Comparison of ENCODE assay signal across 2 cellular contexts in the genomic region with DNA sequence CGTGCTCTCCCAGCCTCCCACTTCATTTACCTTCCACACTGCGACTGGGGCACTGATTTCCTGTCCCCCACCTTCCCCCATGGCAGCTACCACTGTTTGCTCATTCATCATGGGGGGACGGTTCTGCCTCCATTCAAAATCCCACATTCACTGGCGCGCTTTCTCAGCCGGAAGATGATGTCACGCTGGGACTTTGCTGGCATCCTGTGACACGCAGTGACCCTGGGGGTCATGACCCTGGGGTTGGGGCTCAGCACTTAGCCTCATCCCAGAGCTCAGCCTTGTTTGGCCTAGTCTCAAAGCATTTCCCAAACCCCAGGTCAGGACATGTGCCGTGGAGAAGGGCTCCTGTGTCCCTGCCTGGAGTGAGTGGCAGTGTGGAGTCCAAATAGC.
TF ChIP-seq lines count a peak whose summit lies in the region.

No MANE protein-coding gene starts in this region.

TF ChIP-seq in WTC11, 78 proteins besides CTCF, POLR2A, EP300 and RAD21:
- TF ChIP-seq NR1H2 (CRISPR knock-in tag; IDR thresholded peaks at IDR 0.05): no peak
- TF ChIP-seq, protein P1, sequence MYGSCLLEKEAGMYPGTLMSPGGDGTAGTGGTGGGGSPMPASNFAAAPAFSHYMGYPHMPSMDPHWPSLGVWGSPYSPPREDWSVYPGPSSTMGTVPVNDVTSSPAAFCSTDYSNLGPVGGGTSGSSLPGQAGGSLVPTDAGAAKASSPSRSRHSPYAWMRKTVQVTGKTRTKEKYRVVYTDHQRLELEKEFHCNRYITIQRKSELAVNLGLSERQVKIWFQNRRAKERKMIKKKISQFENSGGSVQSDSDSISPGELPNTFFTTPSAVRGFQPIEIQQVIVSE (CRISPR knock-in tag; IDR thresholded peaks at IDR 0.05; ENCODE audit: borderline replicate concordance): no peak
- TF ChIP-seq, protein P2, sequence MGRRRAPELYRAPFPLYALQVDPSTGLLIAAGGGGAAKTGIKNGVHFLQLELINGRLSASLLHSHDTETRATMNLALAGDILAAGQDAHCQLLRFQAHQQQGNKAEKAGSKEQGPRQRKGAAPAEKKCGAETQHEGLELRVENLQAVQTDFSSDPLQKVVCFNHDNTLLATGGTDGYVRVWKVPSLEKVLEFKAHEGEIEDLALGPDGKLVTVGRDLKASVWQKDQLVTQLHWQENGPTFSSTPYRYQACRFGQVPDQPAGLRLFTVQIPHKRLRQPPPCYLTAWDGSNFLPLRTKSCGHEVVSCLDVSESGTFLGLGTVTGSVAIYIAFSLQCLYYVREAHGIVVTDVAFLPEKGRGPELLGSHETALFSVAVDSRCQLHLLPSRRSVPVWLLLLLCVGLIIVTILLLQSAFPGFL (CRISPR knock-in tag; IDR thresholded peaks at IDR 0.05; ENCODE audit: borderline replicate concordance): no peak
- no peak for TF ChIP-seq FOXP1 (CRISPR knock-in tag; IDR thresholded peaks at IDR 0.05; ENCODE audit: borderline replicate concordance)
- TF ChIP-seq NR3C1 (CRISPR knock-in tag; conservative IDR thresholded peaks at IDR 0.05; ENCODE audit: low read depth): no peak
- TF ChIP-seq, protein P3, sequence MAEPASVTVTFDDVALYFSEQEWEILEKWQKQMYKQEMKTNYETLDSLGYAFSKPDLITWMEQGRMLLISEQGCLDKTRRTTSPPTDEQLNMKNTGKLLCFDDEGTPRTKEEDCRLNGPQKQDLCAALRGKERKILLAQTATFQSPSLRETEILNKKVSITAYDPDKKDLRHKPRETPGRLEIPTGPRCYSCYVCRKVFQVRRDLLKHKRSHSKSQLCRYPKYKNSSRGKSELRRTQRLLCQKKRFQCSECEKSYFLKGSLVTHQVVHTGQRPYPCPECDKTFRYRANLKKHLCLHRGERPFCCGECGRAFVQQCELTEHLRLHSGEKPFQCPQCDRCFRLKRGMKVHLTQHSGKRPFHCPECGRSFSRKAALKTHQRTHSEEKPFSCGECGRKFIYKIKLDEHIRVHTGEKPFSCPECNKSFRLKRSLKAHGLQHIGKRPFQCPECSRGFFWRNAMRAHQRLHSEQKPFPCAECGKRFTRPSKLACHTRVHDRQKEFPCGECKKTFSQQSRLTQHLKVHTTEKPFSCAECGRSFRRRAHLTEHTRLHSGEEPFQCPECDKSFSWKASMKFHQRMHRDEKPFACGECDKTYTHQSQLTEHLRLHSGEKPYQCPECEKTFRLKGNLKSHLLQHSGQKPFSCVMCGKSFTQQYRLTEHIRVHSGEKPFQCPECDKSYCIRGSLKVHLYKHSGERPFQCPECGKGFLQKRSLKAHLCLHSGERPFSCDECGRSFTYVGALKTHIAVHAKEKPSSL (CRISPR knock-in tag; conservative IDR thresholded peaks at IDR 0.05): no peak
- TF ChIP-seq ETV6 (CRISPR knock-in tag; IDR thresholded peaks at IDR 0.05): no peak
- TF ChIP-seq NR2C2 (CRISPR knock-in tag; IDR thresholded peaks at IDR 0.05): no peak
- no peak for TF ChIP-seq EMX1 (CRISPR knock-in tag; IDR thresholded peaks at IDR 0.05)
- no peak for TF ChIP-seq E2F4 (CRISPR knock-in tag; IDR thresholded peaks at IDR 0.05; ENCODE audit: borderline replicate concordance, low read depth)
- TF ChIP-seq, protein P4, sequence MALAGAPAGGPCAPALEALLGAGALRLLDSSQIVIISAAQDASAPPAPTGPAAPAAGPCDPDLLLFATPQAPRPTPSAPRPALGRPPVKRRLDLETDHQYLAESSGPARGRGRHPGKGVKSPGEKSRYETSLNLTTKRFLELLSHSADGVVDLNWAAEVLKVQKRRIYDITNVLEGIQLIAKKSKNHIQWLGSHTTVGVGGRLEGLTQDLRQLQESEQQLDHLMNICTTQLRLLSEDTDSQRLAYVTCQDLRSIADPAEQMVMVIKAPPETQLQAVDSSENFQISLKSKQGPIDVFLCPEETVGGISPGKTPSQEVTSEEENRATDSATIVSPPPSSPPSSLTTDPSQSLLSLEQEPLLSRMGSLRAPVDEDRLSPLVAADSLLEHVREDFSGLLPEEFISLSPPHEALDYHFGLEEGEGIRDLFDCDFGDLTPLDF (CRISPR knock-in tag; IDR thresholded peaks at IDR 0.05): no peak
- no peak for TF ChIP-seq ELF4 (CRISPR knock-in tag; IDR thresholded peaks at IDR 0.05; ENCODE audit: low read depth)
- TF ChIP-seq, protein P5, sequence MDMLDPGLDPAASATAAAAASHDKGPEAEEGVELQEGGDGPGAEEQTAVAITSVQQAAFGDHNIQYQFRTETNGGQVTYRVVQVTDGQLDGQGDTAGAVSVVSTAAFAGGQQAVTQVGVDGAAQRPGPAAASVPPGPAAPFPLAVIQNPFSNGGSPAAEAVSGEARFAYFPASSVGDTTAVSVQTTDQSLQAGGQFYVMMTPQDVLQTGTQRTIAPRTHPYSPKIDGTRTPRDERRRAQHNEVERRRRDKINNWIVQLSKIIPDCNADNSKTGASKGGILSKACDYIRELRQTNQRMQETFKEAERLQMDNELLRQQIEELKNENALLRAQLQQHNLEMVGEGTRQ (CRISPR knock-in tag; IDR thresholded peaks at IDR 0.05): no peak
- no peak for TF ChIP-seq RELA (CRISPR knock-in tag; IDR thresholded peaks at IDR 0.05; ENCODE audit: borderline replicate concordance)
- no peak for TF ChIP-seq KAT7 (CRISPR knock-in tag; IDR thresholded peaks at IDR 0.05; ENCODE audit: borderline replicate concordance)

TF ChIP-seq in H1, 55 proteins besides CTCF, POLR2A, EP300 and RAD21:
- TF ChIP-seq ATF2 (IDR thresholded peaks at IDR 0.05; ENCODE audit: low read length) (no peak), HDAC6 (IDR thresholded peaks at IDR 0.05; ENCODE audit: low read depth, low read length) (no peak), CHD1 (IDR thresholded peaks at IDR 0.05; ENCODE audit: low read depth, low read length) (no peak), TEAD4 (IDR thresholded peaks at IDR 0.05; ENCODE audit: low read depth, low read length) (no peak), CHD2 (IDR thresholded peaks at IDR 0.05; ENCODE audit: low read length) (no peak)
- TF ChIP-seq, protein P6, sequence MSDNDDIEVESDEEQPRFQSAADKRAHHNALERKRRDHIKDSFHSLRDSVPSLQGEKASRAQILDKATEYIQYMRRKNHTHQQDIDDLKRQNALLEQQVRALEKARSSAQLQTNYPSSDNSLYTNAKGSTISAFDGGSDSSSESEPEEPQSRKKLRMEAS (IDR thresholded peaks at IDR 0.05): no peak
- TF ChIP-seq, protein P5 (IDR thresholded peaks at IDR 0.05; ENCODE audit: low read length): no peak
- TF ChIP-seq, protein P7, sequence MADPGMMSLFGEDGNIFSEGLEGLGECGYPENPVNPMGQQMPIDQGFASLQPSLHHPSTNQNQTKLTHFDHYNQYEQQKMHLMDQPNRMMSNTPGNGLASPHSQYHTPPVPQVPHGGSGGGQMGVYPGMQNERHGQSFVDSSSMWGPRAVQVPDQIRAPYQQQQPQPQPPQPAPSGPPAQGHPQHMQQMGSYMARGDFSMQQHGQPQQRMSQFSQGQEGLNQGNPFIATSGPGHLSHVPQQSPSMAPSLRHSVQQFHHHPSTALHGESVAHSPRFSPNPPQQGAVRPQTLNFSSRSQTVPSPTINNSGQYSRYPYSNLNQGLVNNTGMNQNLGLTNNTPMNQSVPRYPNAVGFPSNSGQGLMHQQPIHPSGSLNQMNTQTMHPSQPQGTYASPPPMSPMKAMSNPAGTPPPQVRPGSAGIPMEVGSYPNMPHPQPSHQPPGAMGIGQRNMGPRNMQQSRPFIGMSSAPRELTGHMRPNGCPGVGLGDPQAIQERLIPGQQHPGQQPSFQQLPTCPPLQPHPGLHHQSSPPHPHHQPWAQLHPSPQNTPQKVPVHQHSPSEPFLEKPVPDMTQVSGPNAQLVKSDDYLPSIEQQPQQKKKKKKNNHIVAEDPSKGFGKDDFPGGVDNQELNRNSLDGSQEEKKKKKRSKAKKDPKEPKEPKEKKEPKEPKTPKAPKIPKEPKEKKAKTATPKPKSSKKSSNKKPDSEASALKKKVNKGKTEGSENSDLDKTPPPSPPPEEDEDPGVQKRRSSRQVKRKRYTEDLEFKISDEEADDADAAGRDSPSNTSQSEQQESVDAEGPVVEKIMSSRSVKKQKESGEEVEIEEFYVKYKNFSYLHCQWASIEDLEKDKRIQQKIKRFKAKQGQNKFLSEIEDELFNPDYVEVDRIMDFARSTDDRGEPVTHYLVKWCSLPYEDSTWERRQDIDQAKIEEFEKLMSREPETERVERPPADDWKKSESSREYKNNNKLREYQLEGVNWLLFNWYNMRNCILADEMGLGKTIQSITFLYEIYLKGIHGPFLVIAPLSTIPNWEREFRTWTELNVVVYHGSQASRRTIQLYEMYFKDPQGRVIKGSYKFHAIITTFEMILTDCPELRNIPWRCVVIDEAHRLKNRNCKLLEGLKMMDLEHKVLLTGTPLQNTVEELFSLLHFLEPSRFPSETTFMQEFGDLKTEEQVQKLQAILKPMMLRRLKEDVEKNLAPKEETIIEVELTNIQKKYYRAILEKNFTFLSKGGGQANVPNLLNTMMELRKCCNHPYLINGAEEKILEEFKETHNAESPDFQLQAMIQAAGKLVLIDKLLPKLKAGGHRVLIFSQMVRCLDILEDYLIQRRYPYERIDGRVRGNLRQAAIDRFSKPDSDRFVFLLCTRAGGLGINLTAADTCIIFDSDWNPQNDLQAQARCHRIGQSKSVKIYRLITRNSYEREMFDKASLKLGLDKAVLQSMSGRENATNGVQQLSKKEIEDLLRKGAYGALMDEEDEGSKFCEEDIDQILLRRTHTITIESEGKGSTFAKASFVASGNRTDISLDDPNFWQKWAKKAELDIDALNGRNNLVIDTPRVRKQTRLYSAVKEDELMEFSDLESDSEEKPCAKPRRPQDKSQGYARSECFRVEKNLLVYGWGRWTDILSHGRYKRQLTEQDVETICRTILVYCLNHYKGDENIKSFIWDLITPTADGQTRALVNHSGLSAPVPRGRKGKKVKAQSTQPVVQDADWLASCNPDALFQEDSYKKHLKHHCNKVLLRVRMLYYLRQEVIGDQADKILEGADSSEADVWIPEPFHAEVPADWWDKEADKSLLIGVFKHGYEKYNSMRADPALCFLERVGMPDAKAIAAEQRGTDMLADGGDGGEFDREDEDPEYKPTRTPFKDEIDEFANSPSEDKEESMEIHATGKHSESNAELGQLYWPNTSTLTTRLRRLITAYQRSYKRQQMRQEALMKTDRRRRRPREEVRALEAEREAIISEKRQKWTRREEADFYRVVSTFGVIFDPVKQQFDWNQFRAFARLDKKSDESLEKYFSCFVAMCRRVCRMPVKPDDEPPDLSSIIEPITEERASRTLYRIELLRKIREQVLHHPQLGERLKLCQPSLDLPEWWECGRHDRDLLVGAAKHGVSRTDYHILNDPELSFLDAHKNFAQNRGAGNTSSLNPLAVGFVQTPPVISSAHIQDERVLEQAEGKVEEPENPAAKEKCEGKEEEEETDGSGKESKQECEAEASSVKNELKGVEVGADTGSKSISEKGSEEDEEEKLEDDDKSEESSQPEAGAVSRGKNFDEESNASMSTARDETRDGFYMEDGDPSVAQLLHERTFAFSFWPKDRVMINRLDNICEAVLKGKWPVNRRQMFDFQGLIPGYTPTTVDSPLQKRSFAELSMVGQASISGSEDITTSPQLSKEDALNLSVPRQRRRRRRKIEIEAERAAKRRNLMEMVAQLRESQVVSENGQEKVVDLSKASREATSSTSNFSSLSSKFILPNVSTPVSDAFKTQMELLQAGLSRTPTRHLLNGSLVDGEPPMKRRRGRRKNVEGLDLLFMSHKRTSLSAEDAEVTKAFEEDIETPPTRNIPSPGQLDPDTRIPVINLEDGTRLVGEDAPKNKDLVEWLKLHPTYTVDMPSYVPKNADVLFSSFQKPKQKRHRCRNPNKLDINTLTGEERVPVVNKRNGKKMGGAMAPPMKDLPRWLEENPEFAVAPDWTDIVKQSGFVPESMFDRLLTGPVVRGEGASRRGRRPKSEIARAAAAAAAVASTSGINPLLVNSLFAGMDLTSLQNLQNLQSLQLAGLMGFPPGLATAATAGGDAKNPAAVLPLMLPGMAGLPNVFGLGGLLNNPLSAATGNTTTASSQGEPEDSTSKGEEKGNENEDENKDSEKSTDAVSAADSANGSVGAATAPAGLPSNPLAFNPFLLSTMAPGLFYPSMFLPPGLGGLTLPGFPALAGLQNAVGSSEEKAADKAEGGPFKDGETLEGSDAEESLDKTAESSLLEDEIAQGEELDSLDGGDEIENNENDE (IDR thresholded peaks at IDR 0.05; ENCODE audit: insufficient replicate concordance, low read length): no peak
